18 cellular contexts compared by ENCODE assay signal in the genomic region with DNA sequence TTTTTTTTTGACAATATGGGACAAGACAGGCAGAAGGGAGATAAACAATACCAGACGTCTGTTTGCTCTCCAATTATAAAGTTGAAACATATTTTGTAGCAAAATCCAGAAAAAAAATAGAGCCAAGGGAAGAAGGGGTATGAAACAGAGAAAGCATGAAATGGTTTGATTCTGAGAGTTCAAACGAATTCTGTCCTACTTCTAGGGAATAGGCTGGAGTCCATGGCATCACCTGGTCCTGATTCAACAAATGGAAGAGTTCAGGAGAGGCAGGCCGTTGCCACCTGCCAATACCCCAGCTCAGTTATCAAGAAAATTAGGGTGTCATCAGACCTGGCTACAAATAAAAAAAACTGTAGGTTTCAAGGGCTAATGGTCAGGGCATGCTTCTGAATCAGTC.
DNase-seq lines count a peak whose midpoint lies in the region; ATAC-seq and TF ChIP-seq lines count a peak whose summit lies in the region.
"Had no signal": no experiment of that assay in that cellular context is flagged by ENCODE, and none has a peak within 500 bp of the region (broad histone marks: within the 10 kb centered on the region; RNA-seq: fewer than 3 reads in every experiment).

No MANE protein-coding gene starts in this region.

- H3K4me3 Mint-ChIP-seq in central memory CD8-positive, alpha-beta T cell = no peak overlapping the region
- H3K4me3 Mint-ChIP-seq in mesothelial cell of epicardium = no peak overlapping the region
- no peak overlapping the region for H3K4me3 Mint-ChIP-seq in stimulated activated memory B cell treated with anti-CD40 and anti-IgM and Interleukin-4, amounts not matched to agents 10 μg/mL and 1 μg/mL and 100 μg/mL, for 72 hours
- no peak overlapping the region for H3K4me3 Mint-ChIP-seq in CD14-positive monocyte
- H3K4me3 Mint-ChIP-seq: CD4-positive, alpha-beta memory T cell; HFFc6 had no signal

- no peak for ATAC-seq in central memory CD8-positive, alpha-beta T cell (replicated peaks; ENCODE audit: extremely low read depth, poor library complexity, severe bottlenecking)
- ATAC-seq in stimulated activated memory B cell treated with anti-CD40 and anti-IgM and Interleukin-4, amounts not matched to agents 10 μg/mL and 1 μg/mL and 100 μg/mL, for 72 hours = no peak
- ATAC-seq in HG02970 (IDR thresholded peaks at IDR 0.05; ENCODE audit: low FRiP score, unreplicated experiment) (no peak), HG03159 (IDR thresholded peaks at IDR 0.05; ENCODE audit: unreplicated experiment) (no peak)
- ATAC-seq: HCT116 had no signal

- intact Hi-C loops in CD14-positive monocyte (cut with micrococcal nuclease) = no loop called here

- in situ Hi-C loops in G401 (cut with HindIII; ENCODE audit: low sequenced_read_pairs) = no loop called here

- H3K27me3 Mint-ChIP-seq in central memory CD8-positive, alpha-beta T cell = no peaks in the 10 kb centered on the region
- H3K27me3 Mint-ChIP-seq in mesothelial cell of epicardium (ENCODE audit: low read depth) = no peaks in the 10 kb centered on the region
- H3K27me3 Mint-ChIP-seq in stimulated activated memory B cell treated with anti-CD40 and anti-IgM and Interleukin-4, amounts not matched to agents 10 μg/mL and 1 μg/mL and 100 μg/mL, for 72 hours = no peaks in the 10 kb centered on the region
- peaks cover 0 to 2% (median 0%) of the 10 kb centered on the region in 3 donors for H3K27me3 Mint-ChIP-seq in CD14-positive monocyte (ENCODE audit: low read depth in 3 of 3)
- H3K27me3 Mint-ChIP-seq: CD4-positive, alpha-beta memory T cell had no signal

- peaks cover 59% of the 10 kb centered on the region for H3K36me3 Mint-ChIP-seq in central memory CD8-positive, alpha-beta T cell (ENCODE audit: insufficient read depth)
- H3K36me3 Mint-ChIP-seq in mesothelial cell of epicardium = peaks cover 34% of the 10 kb centered on the region
- peaks cover 58% of the 10 kb centered on the region for H3K36me3 Mint-ChIP-seq in stimulated activated memory B cell treated with anti-CD40 and anti-IgM and Interleukin-4, amounts not matched to agents 10 μg/mL and 1 μg/mL and 100 μg/mL, for 72 hours
- H3K36me3 Mint-ChIP-seq in CD14-positive monocyte = peaks cover 57 to 72% of the 10 kb centered on the region in 2 donors

- DNase-seq in G401 (ENCODE audit: low spot score) = peak; percentile 74
- DNase-seq in central memory CD8-positive, alpha-beta T cell (ENCODE audit: low spot score in 2 of 2) = no peak
- DNase-seq in mesothelial cell of epicardium (ENCODE audit: low spot score in 2 of 2, unreplicated experiment in 2 of 2) = no peak
- DNase-seq in GM19238 (ENCODE audit: insufficient read length, low spot score) = no peak
- no peak for DNase-seq in CD14-positive monocyte (ENCODE audit: low spot score)
- DNase-seq: ACHN; BE2C; Calu3; CD4-positive, alpha-beta memory T cell; DMS79 treated with DMSO at 0.1 percent for 48 hours; GOT3; H7; HFFc6; KG1 had no signal

- TF ChIP-seq CTCF in mesothelial cell of epicardium (IDR thresholded peaks at IDR 0.05; ENCODE audit: unreplicated experiment) (no peak), CD14-positive monocyte (IDR thresholded peaks at IDR 0.05) (no peak)

- peaks cover 5% of the 10 kb centered on the region for H3K4me1 Mint-ChIP-seq in central memory CD8-positive, alpha-beta T cell
- peaks cover 17% of the 10 kb centered on the region for H3K4me1 Mint-ChIP-seq in mesothelial cell of epicardium
- peaks cover 18% of the 10 kb centered on the region for H3K4me1 Mint-ChIP-seq in stimulated activated memory B cell treated with anti-CD40 and anti-IgM and Interleukin-4, amounts not matched to agents 10 μg/mL and 1 μg/mL and 100 μg/mL, for 72 hours
- H3K4me1 Mint-ChIP-seq in CD14-positive monocyte = no peaks in the 10 kb centered on the region

- H3K9me3 Mint-ChIP-seq in central memory CD8-positive, alpha-beta T cell = no peaks in the 10 kb centered on the region
- no peaks in the 10 kb centered on the region for H3K9me3 Mint-ChIP-seq in mesothelial cell of epicardium
- H3K9me3 Mint-ChIP-seq in stimulated activated memory B cell treated with anti-CD40 and anti-IgM and Interleukin-4, amounts not matched to agents 10 μg/mL and 1 μg/mL and 100 μg/mL, for 72 hours = no peaks in the 10 kb centered on the region
- H3K9me3 Mint-ChIP-seq in CD14-positive monocyte = no peaks in the 10 kb centered on the region
- H3K9me3 Mint-ChIP-seq: HFFc6 had no signal

- peak overlapping the region; percentile 54 for H3K27ac Mint-ChIP-seq in central memory CD8-positive, alpha-beta T cell (ENCODE audit: low read depth)
- H3K27ac Mint-ChIP-seq in mesothelial cell of epicardium (peak overlapping the region; percentile 1), CD14-positive monocyte (no peak overlapping the region)
- peak overlapping the region; percentile 17 for H3K27ac Mint-ChIP-seq in stimulated activated memory B cell treated with anti-CD40 and anti-IgM and Interleukin-4, amounts not matched to agents 10 μg/mL and 1 μg/mL and 100 μg/mL, for 72 hours
- H3K27ac Mint-ChIP-seq: HFFc6 had no signal

Comparison
In these comparisons a context has a peak if more than half of its experiments do, and no peak if none do; other contexts are left out.
1. H3K27ac Mint-ChIP-seq: peak in central memory CD8-positive, alpha-beta T cell (single experiment), mesothelial cell of epicardium (single experiment) and stimulated activated memory B cell treated with anti-CD40 and anti-IgM and Interleukin-4, amounts not matched to agents 10 μg/mL and 1 μg/mL and 100 μg/mL, for 72 hours (single experiment); none in CD14-positive monocyte (0 of 7).